14 cellular contexts compared by ENCODE assay signal in the genomic region with DNA sequence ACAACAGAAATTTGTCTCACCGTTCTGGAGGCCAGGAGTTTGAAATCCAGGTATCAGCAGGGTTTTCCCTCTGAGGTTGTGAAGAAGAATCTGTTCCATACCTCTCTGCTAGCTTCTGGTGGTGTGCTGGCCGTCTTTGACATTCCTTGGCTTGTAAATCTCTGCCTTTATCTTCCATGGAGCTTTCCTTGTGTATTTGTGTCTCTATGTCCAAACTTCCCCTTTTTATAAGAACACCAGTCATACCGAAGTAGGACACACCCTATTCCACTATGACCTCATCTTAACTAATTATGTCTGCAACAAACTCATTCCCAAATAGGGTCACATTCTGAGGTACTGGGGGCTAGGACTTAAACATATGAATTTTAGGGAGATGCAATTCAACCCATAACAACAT. TPM values are rescaled to one million over a fixed set of nuclear protein-coding genes. Genes with fewer than 3 reads are reported as not detected.
A peak's percentile ranks its signal among the peaks of the same experiment; 100 is the strongest.
DNase-seq lines count a peak whose midpoint lies in the region; ATAC-seq and TF ChIP-seq lines count a peak whose summit lies in the region.
"Had no signal": no experiment of that assay in that cellular context is flagged by ENCODE, and none has a peak within 500 bp of the region (broad histone marks: within the 10 kb centered on the region; RNA-seq: fewer than 3 reads in every experiment).

No MANE protein-coding gene starts in this region.

- CTCF ChIA-PET in activated B cell treated with CpG ODN at 0.5 μM for 24 hours (lab: Charles Lee): interaction anchor here (1.2 kb wide), 1 partner anchor 60 kb away, joined by 3 read pairs; the partner anchor contains the start of gene FXN

- DNase-seq in T-helper 1 cell (no peak), activated B cell treated with CpG ODN at 0.5 μM for 24 hours (no peak), hepatocyte (ENCODE audit: low spot score) (no peak), COLO829 (ENCODE audit: low spot score) (no peak), NCI-H146 (lab: John Stamatoyannopoulos, UW) (no peak), DMS114 treated with DMSO at 0.1 percent for 48 hours (lab: John Stamatoyannopoulos, UW; ENCODE audit: unreplicated experiment) (no peak)
- no peak for DNase-seq in stimulated activated naive B cell treated with anti-CD40 and anti-IgM and Interleukin-4, amounts not matched to agents 10 μg/mL and 1 μg/mL and 100 μg/mL, for 72 hours
- DNase-seq: activated CD4-positive, alpha-beta T cell treated with anti-CD3 and anti-CD28 coated beads, Interleukin-2, amount 10 ng/mL, durations not matched to agents 7 days and 5 days; activated naive CD8-positive, alpha-beta T cell treated with anti-CD3 and anti-CD28 coated beads, Interleukin-2, amount 10 ng/mL, durations not matched to agents 7 days and 5 days; SHP77 treated with DMSO at 0.1 percent for 48 hours had no signal

- H3K36me3 ChIP-seq in hepatocyte (replicated peaks; ENCODE audit: insufficient read depth, low read depth): no peaks in the 10 kb centered on the region
- H3K36me3 ChIP-seq: tibial nerve had no signal

- peak overlapping the region; percentile 75 for H3K27ac ChIP-seq in hepatocyte
- H3K27ac ChIP-seq: A549 had no signal

- H3K36me3 Mint-ChIP-seq in T-helper 1 cell treated with Interleukin-12 subunit alpha and Interleukin-12 subunit beta and Interleukin-4 antibody, amounts not matched to agents 30 μg/mL and 1 μg/mL, for 36 hours (ENCODE audit: low read depth): peaks cover 7% of the 10 kb centered on the region
- H3K36me3 Mint-ChIP-seq in activated B cell treated with CpG ODN at 0.5 μM for 24 hours (ENCODE audit: low read depth): peaks cover 15% of the 10 kb centered on the region
- H3K36me3 Mint-ChIP-seq in stimulated activated naive B cell treated with anti-CD40 and anti-IgM and Interleukin-4, amounts not matched to agents 10 μg/mL and 1 μg/mL and 100 μg/mL, for 72 hours: peaks cover 40 to 72% of the 10 kb centered on the region in 2 donors
- H3K36me3 Mint-ChIP-seq: activated naive CD8-positive, alpha-beta T cell treated with anti-CD3 and anti-CD28 coated beads, Interleukin-2, amount 10 ng/mL, durations not matched to agents 7 days and 5 days had no signal

- H3K79me2 ChIP-seq in hepatocyte: no peaks in the 10 kb centered on the region

- peaks cover 8% of the 10 kb centered on the region for H3K9me3 Mint-ChIP-seq in T-helper 1 cell treated with Interleukin-12 subunit alpha and Interleukin-12 subunit beta and Interleukin-4 antibody, amounts not matched to agents 30 μg/mL and 1 μg/mL, for 36 hours
- no peaks in the 10 kb centered on the region for H3K9me3 Mint-ChIP-seq in activated B cell treated with CpG ODN at 0.5 μM for 24 hours
- no peaks in the 10 kb centered on the region for H3K9me3 Mint-ChIP-seq in stimulated activated naive B cell treated with anti-CD40 and anti-IgM and Interleukin-4, amounts not matched to agents 10 μg/mL and 1 μg/mL and 100 μg/mL, for 72 hours
- H3K9me3 Mint-ChIP-seq: activated naive CD8-positive, alpha-beta T cell treated with anti-CD3 and anti-CD28 coated beads, Interleukin-2, amount 10 ng/mL, durations not matched to agents 7 days and 5 days had no signal

- H3K4me1 Mint-ChIP-seq in T-helper 1 cell treated with Interleukin-12 subunit alpha and Interleukin-12 subunit beta and Interleukin-4 antibody, amounts not matched to agents 30 μg/mL and 1 μg/mL, for 36 hours (ENCODE audit: low read depth): peaks cover 40% of the 10 kb centered on the region
- peaks cover 57% of the 10 kb centered on the region for H3K4me1 Mint-ChIP-seq in activated B cell treated with CpG ODN at 0.5 μM for 24 hours
- peaks cover 38 to 79% of the 10 kb centered on the region in 2 donors for H3K4me1 Mint-ChIP-seq in stimulated activated naive B cell treated with anti-CD40 and anti-IgM and Interleukin-4, amounts not matched to agents 10 μg/mL and 1 μg/mL and 100 μg/mL, for 72 hours

- 48% methylated on average over 3 of the region's 3 CpGs for WGBS in hepatocyte (ENCODE audit: low lambda C conversion rate, missing lambda C conversion rate)

- H4K20me1 ChIP-seq in hepatocyte (ENCODE audit: insufficient read depth, poor library complexity, severe bottlenecking): no peaks in the 10 kb centered on the region

- TF ChIP-seq CTCF in activated B cell treated with CpG ODN at 0.5 μM for 24 hours (IDR thresholded peaks at IDR 0.05): no peak
- TF ChIP-seq CTCF in hepatocyte (IDR thresholded peaks at IDR 0.05; ENCODE audit: poor library complexity): no peak

- H3K4me3 Mint-ChIP-seq in T-helper 1 cell treated with Interleukin-12 subunit alpha and Interleukin-12 subunit beta and Interleukin-4 antibody, amounts not matched to agents 30 μg/mL and 1 μg/mL, for 36 hours: peak overlapping the region; percentile 29
- peak overlapping the region; percentile 3 for H3K4me3 Mint-ChIP-seq in activated B cell treated with CpG ODN at 0.5 μM for 24 hours
- H3K4me3 Mint-ChIP-seq in stimulated activated naive B cell treated with anti-CD40 and anti-IgM and Interleukin-4, amounts not matched to agents 10 μg/mL and 1 μg/mL and 100 μg/mL, for 72 hours: peak overlapping the region; percentile 31 to 44
- H3K4me3 Mint-ChIP-seq: activated CD4-positive, alpha-beta T cell treated with anti-CD3 and anti-CD28 coated beads, Interleukin-2, amount 10 ng/mL, durations not matched to agents 7 days and 5 days; activated naive CD8-positive, alpha-beta T cell treated with anti-CD3 and anti-CD28 coated beads, Interleukin-2, amount 10 ng/mL, durations not matched to agents 7 days and 5 days had no signal

- peak; percentile 44 for ATAC-seq in activated B cell treated with CpG ODN at 0.5 μM for 24 hours (ENCODE audit: low read depth)
- ATAC-seq in stimulated activated naive B cell treated with anti-CD40 and anti-IgM and Interleukin-4, amounts not matched to agents 10 μg/mL and 1 μg/mL and 100 μg/mL, for 72 hours (replicated peaks): peak in 1 of 2 donors; percentile 19
- ATAC-seq: A549 had no signal

- no peaks in the 10 kb centered on the region for H3K9me2 ChIP-seq in hepatocyte (replicated peaks; ENCODE audit: insufficient read depth)

- no peaks in the 10 kb centered on the region for H3K9me3 ChIP-seq in hepatocyte (ENCODE audit: low read depth)
- H3K9me3 ChIP-seq: A549, tibial nerve had no signal

- peak overlapping the region; percentile 81 for H3K27ac Mint-ChIP-seq in T-helper 1 cell treated with Interleukin-12 subunit alpha and Interleukin-12 subunit beta and Interleukin-4 antibody, amounts not matched to agents 30 μg/mL and 1 μg/mL, for 36 hours
- no peak overlapping the region for H3K27ac Mint-ChIP-seq in activated B cell treated with CpG ODN at 0.5 μM for 24 hours
- peak overlapping the region; percentile 63 for H3K27ac Mint-ChIP-seq in stimulated activated naive B cell treated with anti-CD40 and anti-IgM and Interleukin-4, amounts not matched to agents 10 μg/mL and 1 μg/mL and 100 μg/mL, for 72 hours
- H3K27ac Mint-ChIP-seq: activated naive CD8-positive, alpha-beta T cell treated with anti-CD3 and anti-CD28 coated beads, Interleukin-2, amount 10 ng/mL, durations not matched to agents 7 days and 5 days had no signal

- no peak overlapping the region for H3K4me2 ChIP-seq in hepatocyte
- H3K4me2 ChIP-seq: A549 had no signal

- H3K27me3 ChIP-seq in hepatocyte: no peaks in the 10 kb centered on the region
- H3K27me3 ChIP-seq: tibial nerve had no signal

- H3K4me1 ChIP-seq in hepatocyte (ENCODE audit: insufficient read depth): peaks cover 27% of the 10 kb centered on the region
- H3K4me1 ChIP-seq: A549 had no signal

- POLR2A ChIA-PET in activated B cell treated with CpG ODN at 0.5 μM for 24 hours (lab: Charles Lee): no interaction called here

- H2AFZ ChIP-seq in hepatocyte: no peak overlapping the region

- H3K4me3 ChIP-seq in hepatocyte: no peak overlapping the region
- H3K4me3 ChIP-seq: A549 had no signal

- no peaks in the 10 kb centered on the region for H3K27me3 Mint-ChIP-seq in T-helper 1 cell treated with Interleukin-12 subunit alpha and Interleukin-12 subunit beta and Interleukin-4 antibody, amounts not matched to agents 30 μg/mL and 1 μg/mL, for 36 hours (ENCODE audit: low read depth)
- H3K27me3 Mint-ChIP-seq in activated B cell treated with CpG ODN at 0.5 μM for 24 hours: no peaks in the 10 kb centered on the region
- no peaks in the 10 kb centered on the region for H3K27me3 Mint-ChIP-seq in stimulated activated naive B cell treated with anti-CD40 and anti-IgM and Interleukin-4, amounts not matched to agents 10 μg/mL and 1 μg/mL and 100 μg/mL, for 72 hours
- H3K27me3 Mint-ChIP-seq: activated CD4-positive, alpha-beta T cell treated with anti-CD3 and anti-CD28 coated beads, Interleukin-2, amount 10 ng/mL, durations not matched to agents 7 days and 5 days had no signal

- intact Hi-C loops in activated B cell treated with CpG ODN at 0.5 μM for 24 hours (cut with micrococcal nuclease): no loop called here

RNA-seq across cellular contexts. Expression of gene PRKACG, which starts 38.3 kb away (rescaled TPM):
- total RNA-seq in activated B cell treated with CpG ODN at 0.5 μM for 24 hours: not detected in 2 replicates
- not detected in 2 replicates for total RNA-seq in hepatocyte
- polyA plus RNA-seq in hepatocyte: not detected in 2 replicates
- total RNA-seq: activated CD4-positive, alpha-beta T cell treated with anti-CD3 and anti-CD28 coated beads, Interleukin-2, amount 10 ng/mL, durations not matched to agents 7 days and 5 days; activated naive CD8-positive, alpha-beta T cell treated with anti-CD3 and anti-CD28 coated beads, Interleukin-2, amount 10 ng/mL, durations not matched to agents 7 days and 5 days; posterior vena cava; tibial nerve had no signal
- polyA plus RNA-seq: A549 had no signal

RNA-seq across cellular contexts. Expression of gene FXN, which starts 59.9 kb away (rescaled TPM):
- total RNA-seq in activated B cell treated with CpG ODN at 0.5 μM for 24 hours: 12.7 and 17.7 TPM in 2 replicates
- 12.2 and 13.2 TPM in 2 replicates for total RNA-seq in hepatocyte
- 27.3 and 31.5 TPM in 2 replicates for polyA plus RNA-seq in hepatocyte
